ENCODE assay signal across 8 cellular contexts in the genomic region with DNA sequence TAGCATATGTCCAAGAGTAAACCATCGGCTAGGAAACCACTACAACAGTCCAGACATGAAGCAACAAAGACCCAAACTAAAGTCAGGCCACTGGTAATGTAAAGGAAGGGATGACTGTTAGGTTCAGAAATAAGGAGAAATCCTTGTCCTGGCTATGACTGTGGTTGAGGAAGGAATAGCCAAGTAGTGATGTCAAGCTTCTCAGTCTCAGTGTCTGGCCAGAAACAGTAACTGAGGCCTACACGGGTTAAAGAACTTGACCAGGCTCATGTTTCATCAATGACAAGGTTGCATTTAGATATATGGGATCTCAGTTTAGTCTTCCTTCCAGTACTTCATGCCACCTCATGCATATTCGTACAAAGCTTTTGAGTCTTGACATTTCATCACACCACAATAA.
"Had no signal": no experiment of that assay in that cellular context is flagged by ENCODE, and none has a peak within 500 bp of the region (broad histone marks: within the 10 kb centered on the region; RNA-seq: fewer than 3 reads in every experiment).

No MANE protein-coding gene starts in this region.

- H3K36me3 ChIP-seq: HAP-1 had no signal

- H3K9me3 ChIP-seq: HAP-1 had no signal

- H3K4me1 Mint-ChIP-seq: IgD-negative memory B cell had no signal

- DNase-seq: GOT3, H7, HFFc6, KBM-7 had no signal

- H3K36me3 Mint-ChIP-seq: IgD-negative memory B cell had no signal

- H3K4me3 ChIP-seq: HAP-1 had no signal

- H3K27me3 Mint-ChIP-seq: IgD-negative memory B cell had no signal

- ATAC-seq: HCT116 had no signal

- H3K4me3 Mint-ChIP-seq: HFFc6, IgD-negative memory B cell had no signal

- FAIRE-seq: HTR-8/SVneo had no signal

- H3K27ac Mint-ChIP-seq: HFFc6, IgD-negative memory B cell had no signal

- H3K9me3 Mint-ChIP-seq: HFFc6, IgD-negative memory B cell had no signal

- H3K4me1 ChIP-seq: HAP-1 had no signal
